2 cellular contexts compared by ENCODE assay signal in genomic region chr16:16271658-16272057, GRCh38. TPM values are rescaled to one million over a fixed set of nuclear protein-coding genes. Genes with fewer than 3 reads are reported as not detected.
"Had no signal": no experiment of that assay in that cellular context is flagged by ENCODE, and none has a peak within 500 bp of the region (broad histone marks: within the 10 kb centered on the region; RNA-seq: fewer than 3 reads in every experiment).

No MANE protein-coding gene starts in this region.

RNA-seq across cellular contexts. Expression of gene ABCC6, which starts 48.4 kb away (rescaled TPM):
- total RNA-seq: GM23248, HT1080 had no signal
